ENCODE assay signal across 1 cellular context in the genomic region with DNA sequence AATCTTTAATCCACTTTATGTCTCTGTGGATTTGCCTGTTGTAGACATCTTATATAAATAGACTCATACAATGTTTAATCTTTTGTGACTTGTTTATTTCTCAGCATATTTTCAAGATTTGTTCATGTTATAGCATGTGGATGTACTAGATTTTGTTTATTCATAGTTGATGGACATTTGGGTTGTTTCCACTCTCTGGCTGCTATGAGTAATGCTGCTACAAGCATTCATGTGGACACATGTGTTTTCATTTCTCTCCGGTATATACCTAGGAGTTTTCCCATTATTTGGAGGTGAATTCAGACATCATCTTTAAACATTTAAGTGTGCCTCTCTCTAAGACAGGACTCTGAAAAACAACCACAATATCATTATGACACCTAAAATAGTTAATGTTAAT.
TF ChIP-seq lines count a peak whose summit lies in the region.

No MANE protein-coding gene starts in this region.

TF ChIP-seq in K562, 482 proteins besides CTCF, POLR2A, EP300 and RAD21:
- TF ChIP-seq, protein P1, sequence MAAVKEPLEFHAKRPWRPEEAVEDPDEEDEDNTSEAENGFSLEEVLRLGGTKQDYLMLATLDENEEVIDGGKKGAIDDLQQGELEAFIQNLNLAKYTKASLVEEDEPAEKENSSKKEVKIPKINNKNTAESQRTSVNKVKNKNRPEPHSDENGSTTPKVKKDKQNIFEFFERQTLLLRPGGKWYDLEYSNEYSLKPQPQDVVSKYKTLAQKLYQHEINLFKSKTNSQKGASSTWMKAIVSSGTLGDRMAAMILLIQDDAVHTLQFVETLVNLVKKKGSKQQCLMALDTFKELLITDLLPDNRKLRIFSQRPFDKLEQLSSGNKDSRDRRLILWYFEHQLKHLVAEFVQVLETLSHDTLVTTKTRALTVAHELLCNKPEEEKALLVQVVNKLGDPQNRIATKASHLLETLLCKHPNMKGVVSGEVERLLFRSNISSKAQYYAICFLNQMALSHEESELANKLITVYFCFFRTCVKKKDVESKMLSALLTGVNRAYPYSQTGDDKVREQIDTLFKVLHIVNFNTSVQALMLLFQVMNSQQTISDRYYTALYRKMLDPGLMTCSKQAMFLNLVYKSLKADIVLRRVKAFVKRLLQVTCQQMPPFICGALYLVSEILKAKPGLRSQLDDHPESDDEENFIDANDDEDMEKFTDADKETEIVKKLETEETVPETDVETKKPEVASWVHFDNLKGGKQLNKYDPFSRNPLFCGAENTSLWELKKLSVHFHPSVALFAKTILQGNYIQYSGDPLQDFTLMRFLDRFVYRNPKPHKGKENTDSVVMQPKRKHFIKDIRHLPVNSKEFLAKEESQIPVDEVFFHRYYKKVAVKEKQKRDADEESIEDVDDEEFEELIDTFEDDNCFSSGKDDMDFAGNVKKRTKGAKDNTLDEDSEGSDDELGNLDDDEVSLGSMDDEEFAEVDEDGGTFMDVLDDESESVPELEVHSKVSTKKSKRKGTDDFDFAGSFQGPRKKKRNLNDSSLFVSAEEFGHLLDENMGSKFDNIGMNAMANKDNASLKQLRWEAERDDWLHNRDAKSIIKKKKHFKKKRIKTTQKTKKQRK (IDR thresholded peaks at IDR 0.05; ENCODE audit: borderline replicate concordance, low read depth, low read length) = no peak
- no peak for TF ChIP-seq ZNF347 (CRISPR knock-in tag; IDR thresholded peaks at IDR 0.05; ENCODE audit: low read depth)
- TF ChIP-seq MIER1 (IDR thresholded peaks at IDR 0.05; ENCODE audit: low read depth) = no peak
- TF ChIP-seq CBFA2T2 (conservative IDR thresholded peaks at IDR 0.05) = no peak
- TF ChIP-seq ZNF444 (CRISPR knock-in tag; IDR thresholded peaks at IDR 0.05) = no peak
- no peak for TF ChIP-seq GTF2F1 (IDR thresholded peaks at IDR 0.05; ENCODE audit: low read depth, low read length)
- TF ChIP-seq ZBTB1 (CRISPR knock-in tag; IDR thresholded peaks at IDR 0.05; ENCODE audit: borderline replicate concordance, low read depth) = no peak
- TF ChIP-seq, protein P2, sequence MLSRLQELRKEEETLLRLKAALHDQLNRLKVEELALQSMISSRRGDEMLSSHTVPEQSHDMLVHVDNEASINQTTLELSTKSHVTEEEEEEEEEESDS (CRISPR knock-in tag; IDR thresholded peaks at IDR 0.05) = no peak
- TF ChIP-seq ZNF165 (CRISPR knock-in tag; IDR thresholded peaks at IDR 0.05; ENCODE audit: borderline replicate concordance) = no peak
- TF ChIP-seq NRF1 (conservative IDR thresholded peaks at IDR 0.05 in 1 of 2, IDR thresholded peaks at IDR 0.05 in 1 of 2) = no peak
- no peak for TF ChIP-seq MCM7 (IDR thresholded peaks at IDR 0.05)
- TF ChIP-seq, protein P3, sequence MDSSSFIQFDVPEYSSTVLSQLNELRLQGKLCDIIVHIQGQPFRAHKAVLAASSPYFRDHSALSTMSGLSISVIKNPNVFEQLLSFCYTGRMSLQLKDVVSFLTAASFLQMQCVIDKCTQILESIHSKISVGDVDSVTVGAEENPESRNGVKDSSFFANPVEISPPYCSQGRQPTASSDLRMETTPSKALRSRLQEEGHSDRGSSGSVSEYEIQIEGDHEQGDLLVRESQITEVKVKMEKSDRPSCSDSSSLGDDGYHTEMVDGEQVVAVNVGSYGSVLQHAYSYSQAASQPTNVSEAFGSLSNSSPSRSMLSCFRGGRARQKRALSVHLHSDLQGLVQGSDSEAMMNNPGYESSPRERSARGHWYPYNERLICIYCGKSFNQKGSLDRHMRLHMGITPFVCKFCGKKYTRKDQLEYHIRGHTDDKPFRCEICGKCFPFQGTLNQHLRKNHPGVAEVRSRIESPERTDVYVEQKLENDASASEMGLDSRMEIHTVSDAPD (CRISPR knock-in tag; IDR thresholded peaks at IDR 0.05) = no peak
- TF ChIP-seq, protein P4, sequence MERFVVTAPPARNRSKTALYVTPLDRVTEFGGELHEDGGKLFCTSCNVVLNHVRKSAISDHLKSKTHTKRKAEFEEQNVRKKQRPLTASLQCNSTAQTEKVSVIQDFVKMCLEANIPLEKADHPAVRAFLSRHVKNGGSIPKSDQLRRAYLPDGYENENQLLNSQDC (CRISPR knock-in tag; IDR thresholded peaks at IDR 0.05) = no peak
- no peak for TF ChIP-seq HMGN3 (IDR thresholded peaks at IDR 0.05; ENCODE audit: borderline replicate concordance, extremely low read depth, insufficient read length, low read depth, low read length)
- TF ChIP-seq, protein P5, sequence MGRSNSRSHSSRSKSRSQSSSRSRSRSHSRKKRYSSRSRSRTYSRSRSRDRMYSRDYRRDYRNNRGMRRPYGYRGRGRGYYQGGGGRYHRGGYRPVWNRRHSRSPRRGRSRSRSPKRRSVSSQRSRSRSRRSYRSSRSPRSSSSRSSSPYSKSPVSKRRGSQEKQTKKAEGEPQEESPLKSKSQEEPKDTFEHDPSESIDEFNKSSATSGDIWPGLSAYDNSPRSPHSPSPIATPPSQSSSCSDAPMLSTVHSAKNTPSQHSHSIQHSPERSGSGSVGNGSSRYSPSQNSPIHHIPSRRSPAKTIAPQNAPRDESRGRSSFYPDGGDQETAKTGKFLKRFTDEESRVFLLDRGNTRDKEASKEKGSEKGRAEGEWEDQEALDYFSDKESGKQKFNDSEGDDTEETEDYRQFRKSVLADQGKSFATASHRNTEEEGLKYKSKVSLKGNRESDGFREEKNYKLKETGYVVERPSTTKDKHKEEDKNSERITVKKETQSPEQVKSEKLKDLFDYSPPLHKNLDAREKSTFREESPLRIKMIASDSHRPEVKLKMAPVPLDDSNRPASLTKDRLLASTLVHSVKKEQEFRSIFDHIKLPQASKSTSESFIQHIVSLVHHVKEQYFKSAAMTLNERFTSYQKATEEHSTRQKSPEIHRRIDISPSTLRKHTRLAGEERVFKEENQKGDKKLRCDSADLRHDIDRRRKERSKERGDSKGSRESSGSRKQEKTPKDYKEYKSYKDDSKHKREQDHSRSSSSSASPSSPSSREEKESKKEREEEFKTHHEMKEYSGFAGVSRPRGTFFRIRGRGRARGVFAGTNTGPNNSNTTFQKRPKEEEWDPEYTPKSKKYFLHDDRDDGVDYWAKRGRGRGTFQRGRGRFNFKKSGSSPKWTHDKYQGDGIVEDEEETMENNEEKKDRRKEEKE (IDR thresholded peaks at IDR 0.05; ENCODE audit: borderline replicate concordance in 1 of 2, control insufficient read depth in 1 of 2, low read depth in 2 of 2, low read length in 1 of 2) = no peak
- no peak for TF ChIP-seq HNRNPUL1 (IDR thresholded peaks at IDR 0.05; ENCODE audit: low read length)
